12 cellular contexts compared by ENCODE assay signal in the genomic region with DNA sequence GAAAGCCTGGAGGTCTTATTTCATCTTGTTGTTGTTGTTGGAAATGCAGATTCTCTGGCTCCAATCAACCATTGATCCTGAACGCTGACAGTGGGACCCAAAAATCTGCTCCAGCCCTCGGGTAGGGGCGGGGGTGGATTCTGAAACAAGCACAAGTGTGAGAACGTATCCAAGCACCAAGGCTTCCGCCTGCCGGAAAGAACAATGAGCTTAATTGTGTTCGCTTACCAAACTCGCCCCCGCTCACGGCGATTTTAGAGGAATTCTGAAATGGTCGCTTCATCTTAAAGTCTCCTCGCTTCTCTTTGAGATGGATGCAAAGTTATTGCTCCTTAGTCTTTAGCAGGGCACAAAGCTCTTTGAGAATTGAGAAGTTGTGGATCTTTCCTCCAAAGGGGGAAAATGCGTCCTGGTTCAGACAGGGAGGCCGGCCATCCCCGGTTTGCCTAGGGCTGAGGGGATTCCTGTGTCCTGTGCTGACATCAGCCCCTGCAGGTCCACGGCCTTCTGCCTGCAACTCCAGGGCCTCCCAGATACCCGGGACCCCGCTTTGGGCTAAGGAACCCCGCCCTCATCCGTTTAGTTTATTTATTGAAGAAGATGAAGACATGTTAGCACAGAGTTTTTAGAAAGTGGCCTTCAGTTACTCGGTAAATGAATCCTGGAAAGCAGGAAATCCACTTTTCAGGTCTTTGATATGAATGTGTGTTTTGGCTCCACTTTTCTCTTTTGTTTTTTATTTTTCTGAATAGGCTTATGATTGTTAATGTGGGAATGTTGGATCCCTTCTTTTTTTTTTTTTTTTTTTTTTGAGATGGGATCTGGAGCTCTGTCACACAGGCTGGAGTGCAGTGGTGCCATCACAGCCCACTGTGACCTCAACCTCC.
A peak's percentile ranks its signal among the peaks of the same experiment; 100 is the strongest.
DNase-seq lines count a peak whose midpoint lies in the region; ATAC-seq, FAIRE-seq and TF ChIP-seq lines count a peak whose summit lies in the region.
"Had no signal": no experiment of that assay in that cellular context is flagged by ENCODE, and none has a peak within 500 bp of the region (broad histone marks: within the 10 kb centered on the region; RNA-seq: fewer than 3 reads in every experiment).

No MANE protein-coding gene starts in this region.

- no peak for DNase-seq in Right ventricle myocardium inferior (ENCODE audit: missing footprints)
- DNase-seq in cardiac septum (ENCODE audit: low spot score) = no peak
- DNase-seq in head of caudate nucleus = peak; percentile 34 to 87 (median 67)
- DNase-seq in dedifferentiated amniotic fluid mesenchymal stem cell (ENCODE audit: extremely low spot score) = no peak
- DNase-seq in RCC 7860 (ENCODE audit: low spot score) = no peak
- no peak for DNase-seq in naive thymus-derived CD8-positive, alpha-beta T cell
- DNase-seq: activated B cell treated with CpG ODN at 0.5 μM for 24 hours; activated naive CD4-positive, alpha-beta T cell; SHP77 treated with DMSO at 0.1 percent for 48 hours; stimulated activated CD4-positive, alpha-beta T cell treated with anti-CD3 and anti-CD28 coated beads, Interleukin-12 subunit alpha, Interleukin-12 subunit beta, amount 100 ng/mL, for 4 hours had no signal

- peaks cover 98% of the 10 kb centered on the region for H3K36me3 ChIP-seq in neutrophil

- H3K27me3 Mint-ChIP-seq in naive thymus-derived CD8-positive, alpha-beta T cell = peaks cover 0 to 32% (median 9%) of the 10 kb centered on the region in 5 donors

- peaks cover 11 to 23% of the 10 kb centered on the region in 2 experiments for H3K4me1 ChIP-seq in neutrophil (ENCODE audit: control insufficient read depth in 1 of 2, insufficient read depth in 1 of 2, low read depth in 1 of 2, low read length in 1 of 2)

- peak; percentile 34 for ATAC-seq in Right ventricle myocardium inferior
- ATAC-seq in HG02981 (IDR thresholded peaks at IDR 0.05; ENCODE audit: unreplicated experiment) = no peak
- no peak for ATAC-seq in naive thymus-derived CD8-positive, alpha-beta T cell

- no peak for FAIRE-seq in RCC 7860 (lab: Jason Lieb, UNC)

- peaks cover 0 to 4% (median 0%) of the 10 kb centered on the region in 3 donors for H3K36me3 Mint-ChIP-seq in naive thymus-derived CD8-positive, alpha-beta T cell

- peak overlapping the region in 1 of 10 donors; percentile 29 for H3K27ac Mint-ChIP-seq in naive thymus-derived CD8-positive, alpha-beta T cell
- H3K27ac Mint-ChIP-seq: activated B cell treated with CpG ODN at 0.5 μM for 24 hours had no signal

- H3K27ac ChIP-seq in neutrophil = peak overlapping the region; percentile 64

- intact Hi-C loops in Right ventricle myocardium inferior (cut with DNase I) (no loop called here), cardiac septum (cut with DNase I) (no loop called here), head of caudate nucleus (cut with DNase I) (no loop called here)

- peak overlapping the region in 2 of 10 donors; percentile 18 to 39 for H3K4me3 Mint-ChIP-seq in naive thymus-derived CD8-positive, alpha-beta T cell
- H3K4me3 Mint-ChIP-seq: activated B cell treated with CpG ODN at 0.5 μM for 24 hours had no signal

- peaks cover 0 to 15% (median 9%) of the 10 kb centered on the region in 4 donors for H3K4me1 Mint-ChIP-seq in naive thymus-derived CD8-positive, alpha-beta T cell

- no peaks in the 10 kb centered on the region for H3K9me3 ChIP-seq in neutrophil

- no peak for TF ChIP-seq CTCF in neutrophil (IDR thresholded peaks at IDR 0.05)

- H3K9me3 Mint-ChIP-seq in naive thymus-derived CD8-positive, alpha-beta T cell = peaks cover 0 to 6% (median 0%) of the 10 kb centered on the region in 9 donors
- H3K9me3 Mint-ChIP-seq: activated B cell treated with CpG ODN at 0.5 μM for 24 hours had no signal

- no peak overlapping the region for H3K4me3 ChIP-seq in neutrophil (ENCODE audit: low read depth in 1 of 2, low read length in 1 of 2)

- no peaks in the 10 kb centered on the region for H3K27me3 ChIP-seq in neutrophil

- POLR2A ChIA-PET in naive thymus-derived CD8-positive, alpha-beta T cell (lab: Charles Lee) = no interaction called here

Comparison
In these comparisons a context has a peak if more than half of its experiments do, and no peak if none do; other contexts are left out.
1. DNase-seq: peak in head of caudate nucleus (42 of 42); none in Right ventricle myocardium inferior (single experiment), cardiac septum (single experiment), dedifferentiated amniotic fluid mesenchymal stem cell (single experiment), RCC 7860 (single experiment) and naive thymus-derived CD8-positive, alpha-beta T cell (0 of 10).